1 cellular context compared by ENCODE assay signal in genomic region chr2:236909802-236910201, GRCh38.
TF ChIP-seq lines count a peak whose summit lies in the region.

No MANE protein-coding gene starts in this region.

TF ChIP-seq in H1, 55 proteins besides CTCF, POLR2A, EP300 and RAD21 (continued from another document):
- no peak for TF ChIP-seq EGR1 (IDR thresholded peaks at IDR 0.05; ENCODE audit: borderline replicate concordance, low read depth, low read length)
- TF ChIP-seq JUN (IDR thresholded peaks at IDR 0.05; ENCODE audit: low read depth, low read length) = no peak
- TF ChIP-seq, protein P1, sequence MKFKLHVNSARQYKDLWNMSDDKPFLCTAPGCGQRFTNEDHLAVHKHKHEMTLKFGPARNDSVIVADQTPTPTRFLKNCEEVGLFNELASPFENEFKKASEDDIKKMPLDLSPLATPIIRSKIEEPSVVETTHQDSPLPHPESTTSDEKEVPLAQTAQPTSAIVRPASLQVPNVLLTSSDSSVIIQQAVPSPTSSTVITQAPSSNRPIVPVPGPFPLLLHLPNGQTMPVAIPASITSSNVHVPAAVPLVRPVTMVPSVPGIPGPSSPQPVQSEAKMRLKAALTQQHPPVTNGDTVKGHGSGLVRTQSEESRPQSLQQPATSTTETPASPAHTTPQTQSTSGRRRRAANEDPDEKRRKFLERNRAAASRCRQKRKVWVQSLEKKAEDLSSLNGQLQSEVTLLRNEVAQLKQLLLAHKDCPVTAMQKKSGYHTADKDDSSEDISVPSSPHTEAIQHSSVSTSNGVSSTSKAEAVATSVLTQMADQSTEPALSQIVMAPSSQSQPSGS (IDR thresholded peaks at IDR 0.05; ENCODE audit: low read length) = no peak
- TF ChIP-seq YY1 (IDR thresholded peaks at IDR 0.05; ENCODE audit: low read depth, low read length) = no peak
- no peak for TF ChIP-seq SP4 (IDR thresholded peaks at IDR 0.05; ENCODE audit: low read length)
- no peak for TF ChIP-seq TAF7 (optimal IDR thresholded peaks at IDR 0.05; ENCODE audit: borderline replicate concordance, low read depth, low read length)
- no peak for TF ChIP-seq POU5F1 (IDR thresholded peaks at IDR 0.05; ENCODE audit: low read depth, low read length)
- TF ChIP-seq PHF8 (conservative IDR thresholded peaks at IDR 0.05; ENCODE audit: low read depth, low read length) = no peak
- TF ChIP-seq GABPA (IDR thresholded peaks at IDR 0.05; ENCODE audit: borderline replicate concordance, insufficient read depth, low read length) = no peak
- TF ChIP-seq FOSL1 (IDR thresholded peaks at IDR 0.05; ENCODE audit: insufficient read depth, low read depth, low read length) = no peak
- TF ChIP-seq MAX (IDR thresholded peaks at IDR 0.05) = no peak
